1 cellular context compared by ENCODE assay signal in genomic region chr2:64922482-64923384, GRCh38.
A peak's percentile ranks its signal among the peaks of the same experiment; 100 is the strongest.
TF ChIP-seq lines count a peak whose summit lies in the region.

No MANE protein-coding gene starts in this region.

TF ChIP-seq in HepG2, 621 proteins besides CTCF, POLR2A, EP300 and RAD21 (continued from another document and continues in another):
- TF ChIP-seq PRDM10 (CRISPR knock-in tag; IDR thresholded peaks at IDR 0.05; ENCODE audit: low read depth) (no peak), ZNF512B (CRISPR knock-in tag; IDR thresholded peaks at IDR 0.05; ENCODE audit: borderline replicate concordance) (no peak), MNT (IDR thresholded peaks at IDR 0.05) (no peak), ZBTB2 (CRISPR knock-in tag; IDR thresholded peaks at IDR 0.05; ENCODE audit: low read depth) (no peak), NAIF1 (CRISPR knock-in tag; IDR thresholded peaks at IDR 0.05; ENCODE audit: borderline replicate concordance) (no peak), ARNT (IDR thresholded peaks at IDR 0.05) (no peak), MTF1 (CRISPR knock-in tag; IDR thresholded peaks at IDR 0.05) (no peak), CSRNP1 (CRISPR knock-in tag; IDR thresholded peaks at IDR 0.05) (peak; percentile 68; the same call in 1 of the 2 replicates), ZNF740 (CRISPR knock-in tag; IDR thresholded peaks at IDR 0.05) (no peak), NPAS2 (CRISPR knock-in tag; IDR thresholded peaks at IDR 0.05; ENCODE audit: borderline replicate concordance) (no peak), ZNF713 (CRISPR knock-in tag; IDR thresholded peaks at IDR 0.05) (no peak), IRX3 (CRISPR knock-in tag; IDR thresholded peaks at IDR 0.05; ENCODE audit: borderline replicate concordance, low read depth) (0 out of 2 replicates have a peak, but pooled peaks have one; percentile 51), REST (IDR thresholded peaks at IDR 0.05; ENCODE audit: borderline replicate concordance in 1 of 2, low read depth in 1 of 2, low read length in 2 of 2) (no peak), ZNF337 (CRISPR knock-in tag; IDR thresholded peaks at IDR 0.05; ENCODE audit: borderline replicate concordance, low read depth) (no peak), ZNF572 (CRISPR knock-in tag; IDR thresholded peaks at IDR 0.05) (peak; percentile 75; the same call in 1 of the 2 replicates), ZNF576 (CRISPR knock-in tag; IDR thresholded peaks at IDR 0.05) (no peak), ZNF816 (CRISPR knock-in tag; IDR thresholded peaks at IDR 0.05; ENCODE audit: borderline replicate concordance) (no peak), PHF8 (CRISPR knock-in tag; IDR thresholded peaks at IDR 0.05) (no peak; the same call in 1 of the 2 replicates), ZSCAN25 (CRISPR knock-in tag; IDR thresholded peaks at IDR 0.05) (no peak; the same call in 1 of the 2 replicates), JDP2 (CRISPR knock-in tag; IDR thresholded peaks at IDR 0.05; ENCODE audit: borderline replicate concordance) (no peak), TBL1XR1 (IDR thresholded peaks at IDR 0.05; ENCODE audit: borderline replicate concordance, low read length, partially characterized antibody) (peak; percentile 53), CEBPZ (IDR thresholded peaks at IDR 0.05; ENCODE audit: low read length) (no peak), TCF12 (IDR thresholded peaks at IDR 0.05) (no peak), TCF12 (CRISPR knock-in tag; IDR thresholded peaks at IDR 0.05) (no peak), ZNF773 (CRISPR knock-in tag; IDR thresholded peaks at IDR 0.05; ENCODE audit: borderline replicate concordance) (no peak), ZKSCAN5 (CRISPR knock-in tag; IDR thresholded peaks at IDR 0.05) (no peak), MAFG (CRISPR knock-in tag; IDR thresholded peaks at IDR 0.05) (no peak), PREB (CRISPR knock-in tag; IDR thresholded peaks at IDR 0.05) (no peak), ZNF589 (CRISPR knock-in tag; conservative IDR thresholded peaks at IDR 0.05) (no peak), ZNF564 (CRISPR knock-in tag; IDR thresholded peaks at IDR 0.05) (no peak), GLI4 (CRISPR knock-in tag; IDR thresholded peaks at IDR 0.05; ENCODE audit: borderline replicate concordance) (no peak), ARNT2 (CRISPR knock-in tag; IDR thresholded peaks at IDR 0.05; ENCODE audit: low read depth) (no peak), ZNF737 (CRISPR knock-in tag; IDR thresholded peaks at IDR 0.05; ENCODE audit: borderline replicate concordance) (no peak; the same call in 1 of the 2 replicates), GTF3A (CRISPR knock-in tag; conservative IDR thresholded peaks at IDR 0.05) (no peak), ZSCAN31 (CRISPR knock-in tag; IDR thresholded peaks at IDR 0.05; ENCODE audit: low read depth) (0 out of 2 replicates have a peak, but pooled peaks have one; percentile 31), GFI1 (CRISPR knock-in tag; IDR thresholded peaks at IDR 0.05; ENCODE audit: borderline replicate concordance) (0 out of 2 replicates have a peak, but pooled peaks have one; percentile 28)
